ENCODE assay signal across 11 cellular contexts in genomic region chr5:143693691-143694252, GRCh38.
DNase-seq lines count a peak whose midpoint lies in the region; ATAC-seq and TF ChIP-seq lines count a peak whose summit lies in the region.
"Had no signal": no experiment of that assay in that cellular context is flagged by ENCODE, and none has a peak within 500 bp of the region (broad histone marks: within the 10 kb centered on the region; RNA-seq: fewer than 3 reads in every experiment).

No MANE protein-coding gene starts in this region.

- intact Hi-C loops in OCI-LY7 (cut with micrococcal nuclease; ENCODE audit: unreplicated experiment), result no loop called here

- no peak overlapping the region for H3K4me3 ChIP-seq in OCI-LY7 (ENCODE audit: low read depth, low read length, poor library complexity, severe bottlenecking)

- no peaks in the 10 kb centered on the region for H3K9me2 ChIP-seq in OCI-LY7 (ENCODE audit: insufficient read depth, low read length)

- no peaks in the 10 kb centered on the region for H4K20me1 ChIP-seq in OCI-LY7 (ENCODE audit: insufficient read depth, low read length)

- POLR2A ChIA-PET in OCI-LY7 (lab: Charles Lee), result interaction anchor here (0.6 to 1.4 kb wide), 11 partner anchors 9 to 651 kb away, joined by 3 to 7 read pairs (median 4); no protein-coding TSS in a partner anchor

- BruUV-seq in OCI-LY7 (replicated peaks; lab: Mats Ljungman, UMichigan), result no TSS peak

- TF ChIP-seq CTCF in OCI-LY7 (conservative IDR thresholded peaks at IDR 0.05; ENCODE audit: low read length) (no peak), osteocyte (IDR thresholded peaks at IDR 0.05) (no peak)

- peaks cover 6% of the 10 kb centered on the region for H3K36me3 Mint-ChIP-seq in osteocyte (ENCODE audit: unreplicated experiment)

- H3K4me2 ChIP-seq in OCI-LY7 (ENCODE audit: low read length), result no peak overlapping the region

- H3K9me3 ChIP-seq in OCI-LY7 (ENCODE audit: low read length), result peaks cover 5% of the 10 kb centered on the region; the same call in 1 of the 2 replicates

- H3K79me2 ChIP-seq in OCI-LY7 (ENCODE audit: insufficient read depth, low read depth, low read length), result no peaks in the 10 kb centered on the region

- peak overlapping the region; percentile 12 for H3K27ac Mint-ChIP-seq in osteocyte (ENCODE audit: unreplicated experiment)

- peaks cover 16% of the 10 kb centered on the region for H3K9me3 Mint-ChIP-seq in osteocyte (ENCODE audit: unreplicated experiment)

- peak; percentile 1 for DNase-seq in activated CD8-positive, alpha-beta memory T cell treated with anti-CD3 and anti-CD28 coated beads, Interleukin-2, amount 50 U/mL, for 24 hours (ENCODE audit: extremely low read depth)
- DNase-seq in activated CD8-positive, alpha-beta memory T cell treated with anti-CD3 and anti-CD28 coated beads, Interleukin-2, amount 50 U/mL, for 48 hours, result no peak
- DNase-seq in OCI-LY7 (ENCODE audit: low spot score) (no peak), osteocyte (ENCODE audit: extremely low spot score, unreplicated experiment) (no peak), hepatic stellate cell (ENCODE audit: low spot score) (no peak), NCI-H1930 (lab: John Stamatoyannopoulos, UW) (no peak), DMS79 treated with DMSO at 0.1 percent for 48 hours (lab: John Stamatoyannopoulos, UW) (no peak)
- DNase-seq: ACHN, right cardiac atrium had no signal

- H3K36me3 ChIP-seq in OCI-LY7 (ENCODE audit: insufficient read depth, low read length), result no peaks in the 10 kb centered on the region

- peaks cover 4% of the 10 kb centered on the region for H3K4me1 ChIP-seq in OCI-LY7 (ENCODE audit: insufficient read depth, low read length, poor library complexity, severe bottlenecking)

- ATAC-seq in HG02588 (IDR thresholded peaks at IDR 0.05; ENCODE audit: unreplicated experiment), result peak; percentile 76
- ATAC-seq: right cardiac atrium had no signal

- H3K27ac ChIP-seq in OCI-LY7 (ENCODE audit: low read depth, low read length, poor library complexity, severe bottlenecking), result no peak overlapping the region
- H3K27ac ChIP-seq: HL-60 had no signal

- no peak overlapping the region for H3K4me3 Mint-ChIP-seq in osteocyte (ENCODE audit: unreplicated experiment)

- H3K4me1 Mint-ChIP-seq in osteocyte (ENCODE audit: unreplicated experiment), result peaks cover 32% of the 10 kb centered on the region

- H2AFZ ChIP-seq in OCI-LY7 (ENCODE audit: low read length), result peak overlapping the region; percentile 73; the same call in 1 of the 2 replicates

- CTCF ChIA-PET in OCI-LY7 (lab: Charles Lee; ENCODE audit: unreplicated experiment), result interaction anchor here (0.6 kb wide), 1 partner anchor 11 kb away, joined by 3 read pairs; no protein-coding TSS in a partner anchor

- no peaks in the 10 kb centered on the region for H3K27me3 Mint-ChIP-seq in osteocyte (ENCODE audit: unreplicated experiment)
